In genomic region chr16:70759666-70760065, GRCh38 we compare ENCODE assay signal across 20 cellular contexts. TPM values are rescaled to one million over a fixed set of nuclear protein-coding genes. Genes with fewer than 3 reads are reported as not detected.
DNase-seq lines count a peak whose midpoint lies in the region; ATAC-seq, FAIRE-seq and TF ChIP-seq lines count a peak whose summit lies in the region.
"Had no signal": no experiment of that assay in that cellular context is flagged by ENCODE, and none has a peak within 500 bp of the region (broad histone marks: within the 10 kb centered on the region; RNA-seq: fewer than 3 reads in every experiment).

No MANE protein-coding gene starts in this region.

- no peak for TF ChIP-seq POLR2A in H54 (IDR thresholded peaks at IDR 0.05; ENCODE audit: low read depth, low read length)

- no peak for FAIRE-seq in H54 (lab: Jason Lieb, UNC)
- FAIRE-seq: GM18507 had no signal

- no peaks in the 10 kb centered on the region for H3K9me3 Mint-ChIP-seq in activated CD4-positive, alpha-beta T cell treated with anti-CD3 and anti-CD28 coated beads, Interleukin-2, amount 10 ng/mL, durations not matched to agents 7 days and 5 days
- H3K9me3 Mint-ChIP-seq in endodermal cell: no peaks in the 10 kb centered on the region
- no peaks in the 10 kb centered on the region for H3K9me3 Mint-ChIP-seq in stimulated activated effector memory CD8-positive, alpha-beta T cell treated with anti-CD3 and anti-CD28 coated beads, Interleukin-12 subunit alpha, Interleukin-12 subunit beta, amount 100 ng/mL, for 72 hours
- H3K9me3 Mint-ChIP-seq: CD4-positive, alpha-beta T cell; stimulated activated naive CD8-positive, alpha-beta T cell treated with anti-CD3 and anti-CD28 coated beads, Interleukin-15, amount 100 ng/mL, for 72 hours; T-helper 2 cell treated with Interferon-gamma antibody and Interleukin-4, amounts not matched to agents 5 μg/mL and 100 μg/mL, for 36 hours had no signal

- no peaks in the 10 kb centered on the region for H3K36me3 ChIP-seq in SK-N-MC (ENCODE audit: insufficient read depth, low read length)
- peaks cover 25% of the 10 kb centered on the region for H3K36me3 ChIP-seq in endodermal cell (ENCODE audit: control insufficient read depth, insufficient read depth, low read length)
- H3K36me3 ChIP-seq: HAP-1 had no signal

- H3K9me3 ChIP-seq in SK-N-MC (ENCODE audit: low read depth, low read length) (no peaks in the 10 kb centered on the region), endodermal cell (ENCODE audit: control insufficient read depth, low read length) (no peaks in the 10 kb centered on the region)
- H3K9me3 ChIP-seq: HAP-1 had no signal

- H3K4me3 ChIP-seq in SK-N-MC (no peak overlapping the region), endodermal cell (ENCODE audit: low read length) (no peak overlapping the region)
- H3K4me3 ChIP-seq: HAP-1 had no signal

- peak overlapping the region; percentile 84 for H3K27ac Mint-ChIP-seq in activated CD4-positive, alpha-beta T cell treated with anti-CD3 and anti-CD28 coated beads, Interleukin-2, amount 10 ng/mL, durations not matched to agents 7 days and 5 days
- peak overlapping the region; percentile 65 for H3K27ac Mint-ChIP-seq in endodermal cell
- H3K27ac Mint-ChIP-seq in stimulated activated effector memory CD8-positive, alpha-beta T cell treated with anti-CD3 and anti-CD28 coated beads, Interleukin-12 subunit alpha, Interleukin-12 subunit beta, amount 100 ng/mL, for 72 hours: peak overlapping the region; percentile 54
- H3K27ac Mint-ChIP-seq: CD4-positive, alpha-beta T cell; T-helper 2 cell treated with Interferon-gamma antibody and Interleukin-4, amounts not matched to agents 5 μg/mL and 100 μg/mL, for 36 hours had no signal

- H3K4me1 Mint-ChIP-seq in activated CD4-positive, alpha-beta T cell treated with anti-CD3 and anti-CD28 coated beads, Interleukin-2, amount 10 ng/mL, durations not matched to agents 7 days and 5 days: peaks cover 15% of the 10 kb centered on the region
- H3K4me1 Mint-ChIP-seq in endodermal cell: peaks cover 2% of the 10 kb centered on the region
- peaks cover 6% of the 10 kb centered on the region for H3K4me1 Mint-ChIP-seq in stimulated activated effector memory CD8-positive, alpha-beta T cell treated with anti-CD3 and anti-CD28 coated beads, Interleukin-12 subunit alpha, Interleukin-12 subunit beta, amount 100 ng/mL, for 72 hours

- H3K9ac ChIP-seq in SK-N-MC (ENCODE audit: insufficient read length) (no peak overlapping the region), endodermal cell (ENCODE audit: extremely low read depth, low read length, poor library complexity, severe bottlenecking) (no peak overlapping the region)

- H3K27ac ChIP-seq in SK-N-MC (peak overlapping the region; percentile 60; the same call in 1 of the 2 replicates), endodermal cell (ENCODE audit: low read depth, low read length) (peak overlapping the region; percentile 26)

- WGBS in endodermal cell (ENCODE audit: insufficient coverage in 1 of 2, insufficient read length in 1 of 2), 2 experiments: 78 to 86% methylated on average over 7 to 9 of the region's 9 CpGs

- H3K4me1 ChIP-seq in endodermal cell (ENCODE audit: control insufficient read depth, insufficient read depth, low read length): no peaks in the 10 kb centered on the region
- H3K4me1 ChIP-seq: HAP-1 had no signal

- CTCF ChIA-PET in activated CD4-positive, alpha-beta T cell treated with anti-CD3 and anti-CD28 coated beads, Interleukin-2, amount 10 ng/mL, durations not matched to agents 7 days and 5 days (lab: Charles Lee): interaction anchor here (1.0 to 3.3 kb wide), 3 partner anchors 10 to 80 kb away, joined by 3 to 18 read pairs (median 3); no protein-coding TSS in a partner anchor

- no peaks in the 10 kb centered on the region for H3K27me3 Mint-ChIP-seq in activated CD4-positive, alpha-beta T cell treated with anti-CD3 and anti-CD28 coated beads, Interleukin-2, amount 10 ng/mL, durations not matched to agents 7 days and 5 days
- H3K27me3 Mint-ChIP-seq in endodermal cell (ENCODE audit: insufficient read depth): no peaks in the 10 kb centered on the region
- H3K27me3 Mint-ChIP-seq: CD4-positive, alpha-beta T cell; stimulated activated naive CD8-positive, alpha-beta T cell treated with anti-CD3 and anti-CD28 coated beads, Interleukin-15, amount 100 ng/mL, for 72 hours had no signal

- ATAC-seq in stimulated activated effector memory CD8-positive, alpha-beta T cell treated with anti-CD3 and anti-CD28 coated beads, Interleukin-12 subunit alpha, Interleukin-12 subunit beta, amount 100 ng/mL, for 72 hours: no peak
- ATAC-seq in HG02610 (IDR thresholded peaks at IDR 0.05; ENCODE audit: unreplicated experiment): no peak
- ATAC-seq: stimulated activated naive CD8-positive, alpha-beta T cell treated with anti-CD3 and anti-CD28 coated beads, Interleukin-15, amount 100 ng/mL, for 72 hours had no signal

- peak; percentile 11 for TF ChIP-seq CTCF in endodermal cell (conservative IDR thresholded peaks at IDR 0.05)

- POLR2A ChIA-PET in activated CD4-positive, alpha-beta T cell treated with anti-CD3 and anti-CD28 coated beads, Interleukin-2, amount 10 ng/mL, durations not matched to agents 7 days and 5 days (lab: Charles Lee): no interaction called here

- H3K27me3 ChIP-seq in endodermal cell (ENCODE audit: control insufficient read depth, insufficient read depth, low read length, poor library complexity, severe bottlenecking): no peaks in the 10 kb centered on the region

- no peak overlapping the region for H3K4me3 Mint-ChIP-seq in activated CD4-positive, alpha-beta T cell treated with anti-CD3 and anti-CD28 coated beads, Interleukin-2, amount 10 ng/mL, durations not matched to agents 7 days and 5 days
- H3K4me3 Mint-ChIP-seq in endodermal cell: no peak overlapping the region
- H3K4me3 Mint-ChIP-seq in stimulated activated effector memory CD8-positive, alpha-beta T cell treated with anti-CD3 and anti-CD28 coated beads, Interleukin-12 subunit alpha, Interleukin-12 subunit beta, amount 100 ng/mL, for 72 hours: no peak overlapping the region
- H3K4me3 Mint-ChIP-seq: CD4-positive, alpha-beta T cell; stimulated activated naive CD8-positive, alpha-beta T cell treated with anti-CD3 and anti-CD28 coated beads, Interleukin-15, amount 100 ng/mL, for 72 hours; T-helper 2 cell treated with Interferon-gamma antibody and Interleukin-4, amounts not matched to agents 5 μg/mL and 100 μg/mL, for 36 hours had no signal

- H3K36me3 Mint-ChIP-seq in activated CD4-positive, alpha-beta T cell treated with anti-CD3 and anti-CD28 coated beads, Interleukin-2, amount 10 ng/mL, durations not matched to agents 7 days and 5 days (ENCODE audit: low read depth): peaks cover 7% of the 10 kb centered on the region
- peaks cover 49% of the 10 kb centered on the region for H3K36me3 Mint-ChIP-seq in endodermal cell (ENCODE audit: low read depth)
- peaks cover 31% of the 10 kb centered on the region for H3K36me3 Mint-ChIP-seq in stimulated activated effector memory CD8-positive, alpha-beta T cell treated with anti-CD3 and anti-CD28 coated beads, Interleukin-12 subunit alpha, Interleukin-12 subunit beta, amount 100 ng/mL, for 72 hours

- no peak for DNase-seq in activated CD4-positive, alpha-beta T cell treated with anti-CD3 and anti-CD28 coated beads, Interleukin-2, amount 10 ng/mL, durations not matched to agents 7 days and 5 days
- DNase-seq in activated CD4-positive, alpha-beta T cell treated with anti-CD3 and anti-CD28 coated beads for 1 hour: no peak
- DNase-seq in SK-N-MC (ENCODE audit: low read depth, low spot score): no peak
- DNase-seq in endodermal cell: no peak
- DNase-seq in stimulated activated effector memory CD8-positive, alpha-beta T cell treated with anti-CD3 and anti-CD28 coated beads, Interleukin-12 subunit alpha, Interleukin-12 subunit beta, amount 100 ng/mL, for 72 hours (ENCODE audit: low spot score in 2 of 2): no peak
- DNase-seq in H54 (ENCODE audit: insufficient read length, low spot score): no peak
- no peak for DNase-seq in SKM-1 treated with dmso at 0.1 percent for 144 hours (lab: John Stamatoyannopoulos, UW; ENCODE audit: unreplicated experiment)
- DNase-seq: activated naive CD4-positive, alpha-beta T cell treated with Interleukin-2 at 50 U/mL for 16 hours; CD4-positive, alpha-beta T cell; dermis blood vessel endothelial cell; DMS79 treated with DMSO at 0.1 percent for 48 hours; head of caudate nucleus; NCI-H1930; NCI-H446 treated with DMSO at 0.1 percent for 48 hours; retina; stimulated activated naive CD8-positive, alpha-beta T cell treated with anti-CD3 and anti-CD28 coated beads, Interleukin-15, amount 100 ng/mL, for 72 hours had no signal

RNA-seq across cellular contexts. Expression of gene VAC14, which starts 41.3 kb away (rescaled TPM):
- 10 to 100 TPM; 35.9 to 37.1 TPM for total RNA-seq in activated CD4-positive, alpha-beta T cell treated with anti-CD3 and anti-CD28 coated beads, Interleukin-2, amount 10 ng/mL, durations not matched to agents 7 days and 5 days
- total RNA-seq in endodermal cell: 10 to 100 TPM; 47.5 to 48.7 TPM
- polyA plus RNA-seq in endodermal cell (2013, experiment 1 of 2): 46.2 TPM
- polyA plus RNA-seq in endodermal cell (2013, experiment 2 of 2): 42.4 TPM
